Comparison of ENCODE assay signal across 8 cellular contexts in genomic region chr3:133805702-133806475, GRCh38. TPM values are rescaled to one million over a fixed set of nuclear protein-coding genes. Genes with fewer than 3 reads are reported as not detected.
A peak's percentile ranks its signal among the peaks of the same experiment; 100 is the strongest.
DNase-seq lines count a peak whose midpoint lies in the region; ATAC-seq and TF ChIP-seq lines count a peak whose summit lies in the region.

SRPRB (plus strand) TSS chr3:133805815; CDS start chr3:133805849, 34 bp downstream.

- peak within 1 kb of the TSS; percentile 79 for H3K9ac ChIP-seq in iPS-20b (ENCODE audit: low read depth, low read length)

- POLR2A ChIA-PET in AG04450 (lab: Yijun Ruan, JAX), result interaction anchor here (0.6 kb wide), 1 partner anchor 24 kb away, joined by 4 read pairs; no protein-coding TSS in a partner anchor

- intact Hi-C loops in breast epithelium (cut with DNase I; ENCODE audit: low total_unique reads), result no loop called here

- CTCF ChIA-PET in AG04450 (lab: Charles Lee), result interaction anchor here (0.8 to 1.5 kb wide), 3 partner anchors 13 to 15 kb away, joined by 3 to 7 read pairs (median 3); no protein-coding TSS in a partner anchor

- ATAC-seq in GM18907 (IDR thresholded peaks at IDR 0.05; ENCODE audit: unreplicated experiment) (peak; percentile 97), HG03139 (IDR thresholded peaks at IDR 0.05; ENCODE audit: unreplicated experiment) (peak; percentile 99)

- H3K27me3 ChIP-seq in AG04450 (ENCODE audit: control insufficient read depth, insufficient read depth, low read length) (no peaks in the 10 kb centered on the region), breast epithelium (no peaks in the 10 kb centered on the region), iPS-20b (ENCODE audit: insufficient read depth, low read length) (no peaks in the 10 kb centered on the region)

- peak within 1 kb of the TSS; percentile 96 for H3K4me3 ChIP-seq in AG04450 (ENCODE audit: low read depth, low read length)
- peak within 1 kb of the TSS; percentile 78 to 93 (median 90) for H3K4me3 ChIP-seq in breast epithelium
- peak within 1 kb of the TSS; percentile 90 for H3K4me3 ChIP-seq in iPS-20b (ENCODE audit: low read length)
- peak within 1 kb of the TSS; percentile 77 to 98 (median 90) for H3K4me3 ChIP-seq in skin epidermis

- H3K27ac ChIP-seq in AG04450 (ENCODE audit: low read depth, low read length) (peak within 1 kb of the TSS; percentile 39), VCaP (peak within 1 kb of the TSS; percentile 71), breast epithelium (peak within 1 kb of the TSS; percentile 54 to 67), iPS-20b (ENCODE audit: low read length) (no peak within 1 kb of the TSS), skin epidermis (peak within 1 kb of the TSS; percentile 4 to 89 (median 80))

- TF ChIP-seq CTCF in AG04450 (IDR thresholded peaks at IDR 0.05; ENCODE audit: low read depth, low read length) (no peak), VCaP (conservative IDR thresholded peaks at IDR 0.05) (no peak), breast epithelium (IDR thresholded peaks at IDR 0.05) (no peak)

- no peak for TF ChIP-seq POLR2A in breast epithelium (IDR thresholded peaks at IDR 0.05)

- H3K9me3 ChIP-seq in AG04450 (ENCODE audit: control insufficient read depth, insufficient read depth, low read length) (no peaks in the 10 kb centered on the region; the same call in 1 of the 2 replicates), breast epithelium (no peaks in the 10 kb centered on the region), iPS-20b (ENCODE audit: insufficient read depth, low read depth, low read length) (no peaks in the 10 kb centered on the region)

- H3K4me1 ChIP-seq in breast epithelium (peaks cover 0 to 6% of the 10 kb centered on the region in 2 donors), iPS-20b (ENCODE audit: insufficient read depth, low read length) (no peaks in the 10 kb centered on the region)

- peak; percentile 77 for DNase-seq in AG04450 (ENCODE audit: low read depth, low spot score)
- peak; percentile 93 for DNase-seq in NCI-H2196 treated with DMSO at 0.1 percent for 48 hours (lab: John Stamatoyannopoulos, UW; ENCODE audit: unreplicated experiment)
- peak; percentile 87 to 88 for DNase-seq in breast epithelium (ENCODE audit: low spot score in 2 of 2)

- H3K36me3 ChIP-seq in breast epithelium, result no peaks in the 10 kb centered on the region
- H3K36me3 ChIP-seq in iPS-20b (ENCODE audit: insufficient read depth, low read depth, low read length), result peaks cover 30% of the 10 kb centered on the region

RNA-seq across cellular contexts. Expression of gene SRPRB, which starts in this region (rescaled TPM):
- 41.8 and 61.6 TPM in 2 replicates for polyA plus RNA-seq in AG04450 (2011; rRNA removed)
- polyA minus RNA-seq in AG04450 (2011; rRNA and poly(A)+ RNA removed), result 40.7 and 56.5 TPM in 2 replicates
- total RNA-seq in breast epithelium, result 10 to 100 TPM; 17.1 to 35.1 (median 28.4) TPM
